8 cellular contexts compared by ENCODE assay signal in genomic region chr17:54967621-54968258, GRCh38. TPM values are rescaled to one million over a fixed set of nuclear protein-coding genes. Genes with fewer than 3 reads are reported as not detected.
A peak's percentile ranks its signal among the peaks of the same experiment; 100 is the strongest.
DNase-seq lines count a peak whose midpoint lies in the region; ATAC-seq and TF ChIP-seq lines count a peak whose summit lies in the region.

No MANE protein-coding gene starts in this region.

- H3K9me3 ChIP-seq in mammary epithelial cell (replicated peaks; ENCODE audit: insufficient read depth, low read length) = no peaks in the 10 kb centered on the region
- H3K9me3 ChIP-seq in left lung = no peaks in the 10 kb centered on the region
- no peaks in the 10 kb centered on the region for H3K9me3 ChIP-seq in tibial nerve

- H3K4me3 ChIP-seq in AG10803 (ENCODE audit: low read length) = peak overlapping the region; percentile 94
- peak overlapping the region; percentile 77 to 96 (median 79) for H3K4me3 ChIP-seq in mammary epithelial cell (replicated peaks in 1 of 3; ENCODE audit: insufficient read depth in 1 of 3, low read depth in 2 of 3, low read length in 3 of 3)
- H3K4me3 ChIP-seq in left lung = peak overlapping the region; percentile 66 to 93
- H3K4me3 ChIP-seq in tibial nerve = peak overlapping the region; percentile 74 to 94 (median 87)

- CTCF ChIA-PET in mammary epithelial cell (lab: Charles Lee; ENCODE audit: low non-redundant PET) = no interaction called here

- H3K27me3 ChIP-seq in mammary epithelial cell (ENCODE audit: insufficient read depth, low read length) (no peaks in the 10 kb centered on the region), left lung (no peaks in the 10 kb centered on the region), tibial nerve (no peaks in the 10 kb centered on the region)

- peaks cover 23% of the 10 kb centered on the region for H3K4me1 ChIP-seq in mammary epithelial cell (ENCODE audit: insufficient read depth, low read length)
- peaks cover 12 to 22% of the 10 kb centered on the region in 2 donors for H3K4me1 ChIP-seq in left lung
- H3K4me1 ChIP-seq in tibial nerve = peaks cover 0 to 34% (median 12%) of the 10 kb centered on the region in 4 donors

- BruUV-seq in mammary epithelial cell (replicated peaks; lab: Mats Ljungman, UMichigan) = no TSS peak

- H3K36me3 ChIP-seq in mammary epithelial cell (ENCODE audit: insufficient read depth, low read length) = peaks cover 22% of the 10 kb centered on the region
- H3K36me3 ChIP-seq in left lung = peaks cover 0 to 20% of the 10 kb centered on the region in 2 donors
- H3K36me3 ChIP-seq in tibial nerve = peaks cover 0 to 19% (median 0%) of the 10 kb centered on the region in 3 donors

- no peak for TF ChIP-seq EP300 in tibial nerve (IDR thresholded peaks at IDR 0.05)

- peak; percentile 21 for ATAC-seq in GM18505 (IDR thresholded peaks at IDR 0.05; ENCODE audit: unreplicated experiment)
- peak; percentile 26 for ATAC-seq in HG02870 (IDR thresholded peaks at IDR 0.05; ENCODE audit: unreplicated experiment)
- ATAC-seq in left lung = peak; percentile 49

- peak overlapping the region; percentile 92 for H3K9ac ChIP-seq in mammary epithelial cell (ENCODE audit: insufficient read depth, low read length)

- 1% methylated on average over 18 of the region's 21 CpGs for WGBS in mammary epithelial cell (ENCODE audit: low coverage, missing lambda C conversion rate)
- 1 to 2% methylated on average over 21 of the region's 21 CpGs for WGBS in tibial nerve, 2 donors

- in situ Hi-C loops in mammary epithelial cell (cut with MboI; ENCODE audit: low sequenced_read_pairs in 2 of 2) = no loop called here

- DNase-seq in AG10803 (ENCODE audit: low read depth) = peak; percentile 26
- peak; percentile 17 for DNase-seq in NCI-H460 (ENCODE audit: extremely low read depth, low read depth)
- peak; percentile 35 for DNase-seq in mammary epithelial cell
- DNase-seq in left lung = no peak
- DNase-seq in tibial nerve (ENCODE audit: low spot score in 2 of 2) = no peak
- no peak for DNase-seq in SKM-1 treated with dmso at 0.1 percent for 144 hours (lab: John Stamatoyannopoulos, UW; ENCODE audit: unreplicated experiment)

- no peaks in the 10 kb centered on the region for H4K20me1 ChIP-seq in mammary epithelial cell (ENCODE audit: insufficient read depth, low read length)

- peak overlapping the region; percentile 79 for H3K27ac ChIP-seq in mammary epithelial cell (ENCODE audit: insufficient read depth, low read depth, low read length)
- H3K27ac ChIP-seq in left lung = peak overlapping the region; percentile 86 to 90
- H3K27ac ChIP-seq in tibial nerve = peak overlapping the region; percentile 37 to 91 (median 88)

- H3K79me2 ChIP-seq in mammary epithelial cell (ENCODE audit: insufficient read depth, low read length) = peaks cover 70% of the 10 kb centered on the region

- peak overlapping the region; percentile 89 for H3K4me2 ChIP-seq in mammary epithelial cell (ENCODE audit: insufficient read depth, low read depth, low read length)

- dilution Hi-C loops in mammary epithelial cell (cut with HindIII; ENCODE audit: low sequenced_read_pairs) = no loop called here

- intact Hi-C loops in mammary epithelial cell (cut with micrococcal nuclease) = loop anchor here (1.0 kb wide), 1 partner anchor 66 kb away; no protein-coding TSS in a partner anchor
- intact Hi-C loops in left lung (cut with DNase I) = no loop called here

- TF ChIP-seq POLR2A in GM18505 (IDR thresholded peaks at IDR 0.05; ENCODE audit: borderline replicate concordance, extremely low read depth, insufficient read depth, insufficient read length) = no peak
- TF ChIP-seq POLR2A in tibial nerve (IDR thresholded peaks at IDR 0.05) = no peak

- no peak for TF ChIP-seq CTCF in AG10803 (conservative IDR thresholded peaks at IDR 0.05; ENCODE audit: low read length)
- peak; percentile 27 to 57 for TF ChIP-seq CTCF in mammary epithelial cell (conservative IDR thresholded peaks at IDR 0.05 in 1 of 2, IDR thresholded peaks at IDR 0.05 in 1 of 2; ENCODE audit: extremely low read depth in 1 of 2, insufficient read depth in 1 of 2, low read depth in 1 of 2, low read length in 2 of 2)
- TF ChIP-seq CTCF in left lung (IDR thresholded peaks at IDR 0.05) = no peak
- peak in 1 of 5 experiments; percentile 47 for TF ChIP-seq CTCF in tibial nerve (IDR thresholded peaks at IDR 0.05)

- H2AFZ ChIP-seq in mammary epithelial cell (ENCODE audit: low read depth, low read length) = peak overlapping the region; percentile 100

RNA-seq across cellular contexts. Expression of gene COX11, which starts 0.7 kb away (rescaled TPM):
- total RNA-seq in NCI-H460 (2014; rRNA removed; shearing (Covaris generic)) = 74.2 and 97.8 TPM in 2 replicates
- polyA plus RNA-seq in NCI-H460 (2014; cell fraction: nucleus; rRNA removed) = 56.6 and 70.9 TPM in 2 replicates
- total RNA-seq in mammary epithelial cell (10 to 100 TPM; 43.4 to 53.8 TPM), left lung (10 to 100 TPM; 39.0 to 44.3 TPM), tibial nerve (100 to 1,000 TPM in 1 of 4 donors, 10 to 100 TPM in 3; 50.7 to 105 (median 81.1) TPM)
- 44.5 TPM for polyA plus RNA-seq in mammary epithelial cell
- polyA minus RNA-seq in mammary epithelial cell = 15.6 TPM

RNA-seq across cellular contexts. Expression of gene STXBP4, which starts 0.8 kb away (rescaled TPM):
- 9.7 and 17.5 TPM in 2 replicates for total RNA-seq in NCI-H460 (2014; rRNA removed; shearing (Covaris generic))
- polyA plus RNA-seq in NCI-H460 (2014; cell fraction: nucleus; rRNA removed) = 5.1 and 7.7 TPM in 2 replicates
- total RNA-seq in mammary epithelial cell (10 to 100 TPM in 1 of 2 donors, 1 to 10 TPM in 1; 8.0 to 11.7 TPM), left lung (10 to 100 TPM; 15.7 to 22.0 TPM), tibial nerve (10 to 100 TPM; 21.6 to 64.8 (median 28.2) TPM)
- polyA plus RNA-seq in mammary epithelial cell = 3.9 TPM
- 10.6 TPM for polyA minus RNA-seq in mammary epithelial cell

Comparison
In these comparisons a context has a peak if more than half of its experiments do, and no peak if none do; other contexts are left out.
1. DNase-seq: peak in AG10803 (single experiment), NCI-H460 (single experiment) and mammary epithelial cell (single experiment); none in left lung (0 of 2), tibial nerve (0 of 2) and SKM-1 treated with dmso at 0.1 percent for 144 hours (single experiment).
2. CTCF ChIP-seq: peak in mammary epithelial cell (2 of 2); none in AG10803 (single experiment) and left lung (0 of 2).
3. Peak in every context shown above with its lines, with median percentiles within 50 percentile points of each other: H3K4me3 ChIP-seq, ATAC-seq and H3K27ac ChIP-seq.